16 cellular contexts compared by ENCODE assay signal in the genomic region with DNA sequence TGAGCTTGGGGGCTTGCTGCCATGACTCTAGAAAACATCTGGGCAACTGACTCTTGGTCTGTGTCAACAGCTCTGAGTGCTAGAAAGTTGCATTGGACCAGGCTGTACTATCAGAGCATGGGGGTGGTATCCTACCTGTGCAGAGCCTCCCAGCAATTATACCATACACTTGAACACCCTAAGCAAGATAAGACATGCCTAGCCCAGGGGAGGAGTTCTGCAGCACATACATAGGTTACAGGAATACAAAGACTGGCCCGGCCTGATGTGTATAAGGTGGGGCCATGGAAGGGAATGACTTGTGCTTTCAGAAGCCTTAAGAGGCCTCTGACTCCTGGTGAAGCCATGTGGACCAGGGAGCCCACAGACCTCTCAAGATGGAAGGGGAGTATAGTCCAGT. TPM values are rescaled to one million over a fixed set of nuclear protein-coding genes. Genes with fewer than 3 reads are reported as not detected.
DNase-seq lines count a peak whose midpoint lies in the region; ATAC-seq and TF ChIP-seq lines count a peak whose summit lies in the region.
"Had no signal": no experiment of that assay in that cellular context is flagged by ENCODE, and none has a peak within 500 bp of the region (broad histone marks: within the 10 kb centered on the region; RNA-seq: fewer than 3 reads in every experiment).

No MANE protein-coding gene starts in this region.

- H3K9me3 ChIP-seq in Peyer's patch (no peaks in the 10 kb centered on the region), transverse colon (no peaks in the 10 kb centered on the region)

- WGBS in transverse colon (ENCODE audit: low coverage in 1 of 2), 2 donors = 58% methylated on average over 1 of the region's 1 CpG; no CpG with 5 or more reads in 1 of the 2 donors

- ATAC-seq in foreskin keratinocyte = peak; percentile 87

- intact Hi-C loops in transverse colon (cut with DNase I; ENCODE audit: low total_unique reads) = no loop called here

- TF ChIP-seq CTCF in Peyer's patch (IDR thresholded peaks at IDR 0.05) (no peak), foreskin keratinocyte (conservative IDR thresholded peaks at IDR 0.05) (no peak), transverse colon (IDR thresholded peaks at IDR 0.05) (no peak)

- in situ Hi-C loops in transverse colon (cut with MboI; ENCODE audit: low pct_ligation_motif_present in 1 of 4, low pct_unique_long_range_greater_than_20kb in 1 of 4, low sequenced_read_pairs in 3 of 4) = no loop called here

- H3K27ac ChIP-seq in Peyer's patch = peak overlapping the region in 3 of 4 donors; percentile 63 to 82 (median 72)
- no peak overlapping the region for H3K27ac ChIP-seq in foreskin keratinocyte
- peak overlapping the region; percentile 65 to 78 (median 71) for H3K27ac ChIP-seq in transverse colon
- H3K27ac ChIP-seq: BLaER1 treated with 17β-estradiol and CSF1 and Interleukin-3, amounts not matched to agents 10 nM and 100 nM had no signal

- H3K4me1 ChIP-seq in Peyer's patch (peaks cover 0 to 26% (median 2%) of the 10 kb centered on the region in 4 donors), foreskin keratinocyte (no peaks in the 10 kb centered on the region), transverse colon (peaks cover 9 to 46% (median 30%) of the 10 kb centered on the region in 4 donors)
- H3K4me1 ChIP-seq: BLaER1 treated with 17β-estradiol and CSF1 and Interleukin-3, amounts not matched to agents 10 nM and 100 nM had no signal

- TF ChIP-seq EP300 in transverse colon (IDR thresholded peaks at IDR 0.05; ENCODE audit: low read depth) = no peak

- DNase-seq in NCI-H345 (lab: John Stamatoyannopoulos, UW) = peak; percentile 7
- no peak for DNase-seq in NCI-H345 treated with DMSO at 0.1 percent for 48 hours (lab: John Stamatoyannopoulos, UW; ENCODE audit: unreplicated experiment)
- DNase-seq in Peyer's patch = peak in 2 of 3 donors; percentile 64 to 78
- DNase-seq in foreskin keratinocyte = peak; percentile 45 to 78
- peak; percentile 72 for DNase-seq in transverse colon
- no peak for DNase-seq in SIG-M5 (lab: John Stamatoyannopoulos, UW)
- no peak for DNase-seq in DMS79 treated with DMSO at 0.1 percent for 48 hours (lab: John Stamatoyannopoulos, UW)
- DNase-seq in activated T-cell treated with anti-CD3 and anti-CD28 coated beads for 4 hours = no peak
- DNase-seq: HFFc6, Karpas-422, MM.1S, NCI-H2029, NCI-H446 treated with DMSO at 0.1 percent for 48 hours, NCI-H82, RPMI8226 had no signal

- H3K4me3 ChIP-seq in Peyer's patch = no peak overlapping the region
- H3K4me3 ChIP-seq in transverse colon = no peak overlapping the region
- H3K4me3 ChIP-seq: BLaER1 treated with 17β-estradiol and CSF1 and Interleukin-3, amounts not matched to agents 10 nM and 100 nM had no signal

- H3K36me3 ChIP-seq in Peyer's patch (no peaks in the 10 kb centered on the region), transverse colon (no peaks in the 10 kb centered on the region)
- H3K36me3 ChIP-seq: BLaER1 treated with 17β-estradiol and CSF1 and Interleukin-3, amounts not matched to agents 10 nM and 100 nM had no signal

- H3K27me3 ChIP-seq in Peyer's patch (no peaks in the 10 kb centered on the region), foreskin keratinocyte (peaks cover 2% of the 10 kb centered on the region), transverse colon (no peaks in the 10 kb centered on the region)
- H3K27me3 ChIP-seq: BLaER1 treated with 17β-estradiol and CSF1 and Interleukin-3, amounts not matched to agents 10 nM and 100 nM had no signal

- TF ChIP-seq POLR2A in Peyer's patch (IDR thresholded peaks at IDR 0.05) (peak; percentile 26 to 59), transverse colon (IDR thresholded peaks at IDR 0.05) (peak; percentile 41)

RNA-seq across cellular contexts. Expression of a gene that starts 11.4 kb away (rescaled TPM):
- total RNA-seq in Peyer's patch (10 to 100 TPM; 32.2 to 62.0 (median 53.6) TPM), foreskin keratinocyte (4.0 and 4.6 TPM in 2 replicates), transverse colon (10 to 100 TPM; 20.6 to 58.3 (median 42.3) TPM)
- polyA plus RNA-seq in foreskin keratinocyte = 3.2 and 3.8 TPM in 2 replicates

Comparison
In these comparisons a context has a peak if more than half of its experiments do, and no peak if none do; other contexts are left out.
1. DNase-seq: peak in NCI-H345 (single experiment), Peyer's patch (2 of 3), foreskin keratinocyte (2 of 2) and transverse colon (single experiment); none in NCI-H345 treated with DMSO at 0.1 percent for 48 hours (single experiment), SIG-M5 (single experiment), DMS79 treated with DMSO at 0.1 percent for 48 hours (single experiment) and activated T-cell treated with anti-CD3 and anti-CD28 coated beads for 4 hours (single experiment).